1 cellular context compared by ENCODE assay signal in the genomic region with DNA sequence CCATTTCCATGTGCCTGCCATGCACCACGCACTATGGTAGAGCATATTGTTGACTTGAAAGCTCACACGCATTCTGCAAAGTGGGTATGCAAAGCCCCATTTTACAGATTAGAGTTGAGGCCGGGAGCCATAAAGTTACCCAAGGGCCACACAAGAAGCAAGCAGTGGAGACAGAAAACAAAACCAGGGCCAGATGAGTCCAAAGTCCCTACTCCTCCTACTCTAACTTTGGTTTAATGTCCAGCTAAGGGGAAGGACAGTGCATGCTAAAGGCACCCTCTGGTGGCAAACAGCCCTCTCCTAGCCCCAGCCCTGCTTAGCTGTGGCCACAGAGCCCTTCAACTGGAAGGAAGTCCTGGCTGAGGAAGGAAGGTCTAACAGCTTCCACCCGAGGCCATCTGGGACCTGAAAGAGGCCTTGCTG.
A peak's percentile ranks its signal among the peaks of the same experiment; 100 is the strongest.
TF ChIP-seq lines count a peak whose summit lies in the region.

No MANE protein-coding gene starts in this region.

TF ChIP-seq in HepG2, 621 proteins besides CTCF, POLR2A, EP300 and RAD21 (continued from another document and continues in another):
- TF ChIP-seq, protein P1, sequence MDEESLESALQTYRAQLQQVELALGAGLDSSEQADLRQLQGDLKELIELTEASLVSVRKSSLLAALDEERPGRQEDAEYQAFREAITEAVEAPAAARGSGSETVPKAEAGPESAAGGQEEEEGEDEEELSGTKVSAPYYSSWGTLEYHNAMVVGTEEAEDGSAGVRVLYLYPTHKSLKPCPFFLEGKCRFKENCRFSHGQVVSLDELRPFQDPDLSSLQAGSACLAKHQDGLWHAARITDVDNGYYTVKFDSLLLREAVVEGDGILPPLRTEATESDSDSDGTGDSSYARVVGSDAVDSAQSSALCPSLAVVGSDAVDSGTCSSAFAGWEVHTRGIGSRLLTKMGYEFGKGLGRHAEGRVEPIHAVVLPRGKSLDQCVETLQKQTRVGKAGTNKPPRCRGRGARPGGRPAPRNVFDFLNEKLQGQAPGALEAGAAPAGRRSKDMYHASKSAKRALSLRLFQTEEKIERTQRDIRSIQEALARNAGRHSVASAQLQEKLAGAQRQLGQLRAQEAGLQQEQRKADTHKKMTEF (CRISPR knock-in tag; IDR thresholded peaks at IDR 0.05), result peak; percentile 57; the same call in 1 of the 2 replicates
- TF ChIP-seq KLF6 (CRISPR knock-in tag; IDR thresholded peaks at IDR 0.05) (no peak), ZNF761 (CRISPR knock-in tag; conservative IDR thresholded peaks at IDR 0.05) (no peak), ZNF121 (CRISPR knock-in tag; IDR thresholded peaks at IDR 0.05) (peak; percentile 49), ZFP37 (CRISPR knock-in tag; IDR thresholded peaks at IDR 0.05; ENCODE audit: borderline replicate concordance) (no peak), ZNF564 (CRISPR knock-in tag; IDR thresholded peaks at IDR 0.05) (no peak), ZNF598 (CRISPR knock-in tag; IDR thresholded peaks at IDR 0.05; ENCODE audit: borderline replicate concordance) (no peak), AGO2 (optimal IDR thresholded peaks at IDR 0.05; ENCODE audit: low read depth, low read length) (no peak), HNRNPL (IDR thresholded peaks at IDR 0.05; ENCODE audit: low read depth, low read length) (no peak), HCFC1 (IDR thresholded peaks at IDR 0.05; ENCODE audit: low read depth, low read length) (no peak), MED8 (CRISPR knock-in tag; IDR thresholded peaks at IDR 0.05; ENCODE audit: insufficient replicate concordance) (no peak), KAT8 (CRISPR knock-in tag; IDR thresholded peaks at IDR 0.05) (peak; percentile 53; the same call in 1 of the 2 replicates), ZNF333 (CRISPR knock-in tag; IDR thresholded peaks at IDR 0.05; ENCODE audit: borderline replicate concordance) (no peak), PLRG1 (conservative IDR thresholded peaks at IDR 0.05) (no peak), TOPORS (CRISPR knock-in tag; IDR thresholded peaks at IDR 0.05) (no peak), FOSL1 (CRISPR knock-in tag; IDR thresholded peaks at IDR 0.05; ENCODE audit: borderline replicate concordance) (no peak), NKX3-1 (CRISPR knock-in tag; IDR thresholded peaks at IDR 0.05) (no peak), ZNF253 (CRISPR knock-in tag; IDR thresholded peaks at IDR 0.05; ENCODE audit: borderline replicate concordance) (no peak), POLR2AphosphoS2 (IDR thresholded peaks at IDR 0.05; ENCODE audit: low read depth, low read length) (no peak), ZNF263 (CRISPR knock-in tag; IDR thresholded peaks at IDR 0.05) (no peak), CEBPG (CRISPR knock-in tag; IDR thresholded peaks at IDR 0.05) (peak; percentile 53; the same call in 1 of the 2 replicates), SRY (CRISPR knock-in tag; IDR thresholded peaks at IDR 0.05) (no peak), RFX5 (IDR thresholded peaks at IDR 0.05; ENCODE audit: low read depth, low read length) (no peak), ISX (CRISPR knock-in tag; conservative IDR thresholded peaks at IDR 0.05) (no peak), ZNF773 (CRISPR knock-in tag; IDR thresholded peaks at IDR 0.05; ENCODE audit: borderline replicate concordance) (no peak), GFI1 (CRISPR knock-in tag; IDR thresholded peaks at IDR 0.05; ENCODE audit: borderline replicate concordance) (peak; percentile 87), MAF1 (CRISPR knock-in tag; IDR thresholded peaks at IDR 0.05; ENCODE audit: borderline replicate concordance) (no peak), ZNF747 (CRISPR knock-in tag; IDR thresholded peaks at IDR 0.05; ENCODE audit: borderline replicate concordance) (no peak), ZBTB38 (CRISPR knock-in tag; IDR thresholded peaks at IDR 0.05) (no peak), ZNF772 (CRISPR knock-in tag; IDR thresholded peaks at IDR 0.05) (no peak), POGZ (CRISPR knock-in tag; IDR thresholded peaks at IDR 0.05) (peak; percentile 69), ZNF430 (CRISPR knock-in tag; IDR thresholded peaks at IDR 0.05) (no peak), GLI4 (CRISPR knock-in tag; IDR thresholded peaks at IDR 0.05; ENCODE audit: borderline replicate concordance) (no peak), KLF13 (CRISPR knock-in tag; IDR thresholded peaks at IDR 0.05) (no peak), ZNF382 (CRISPR knock-in tag; IDR thresholded peaks at IDR 0.05; ENCODE audit: borderline replicate concordance) (no peak), KDM4B (CRISPR knock-in tag; IDR thresholded peaks at IDR 0.05) (no peak), U2AF1 (optimal IDR thresholded peaks at IDR 0.05; ENCODE audit: low read depth, low read length) (no peak), ZNF432 (CRISPR knock-in tag; IDR thresholded peaks at IDR 0.05; ENCODE audit: borderline replicate concordance) (no peak), RFXAP (CRISPR knock-in tag; IDR thresholded peaks at IDR 0.05; ENCODE audit: borderline replicate concordance) (no peak), ZNF670 (CRISPR knock-in tag; IDR thresholded peaks at IDR 0.05; ENCODE audit: borderline replicate concordance) (no peak), SALL1 (CRISPR knock-in tag; IDR thresholded peaks at IDR 0.05) (peak; percentile 50)
- TF ChIP-seq, protein P2, sequence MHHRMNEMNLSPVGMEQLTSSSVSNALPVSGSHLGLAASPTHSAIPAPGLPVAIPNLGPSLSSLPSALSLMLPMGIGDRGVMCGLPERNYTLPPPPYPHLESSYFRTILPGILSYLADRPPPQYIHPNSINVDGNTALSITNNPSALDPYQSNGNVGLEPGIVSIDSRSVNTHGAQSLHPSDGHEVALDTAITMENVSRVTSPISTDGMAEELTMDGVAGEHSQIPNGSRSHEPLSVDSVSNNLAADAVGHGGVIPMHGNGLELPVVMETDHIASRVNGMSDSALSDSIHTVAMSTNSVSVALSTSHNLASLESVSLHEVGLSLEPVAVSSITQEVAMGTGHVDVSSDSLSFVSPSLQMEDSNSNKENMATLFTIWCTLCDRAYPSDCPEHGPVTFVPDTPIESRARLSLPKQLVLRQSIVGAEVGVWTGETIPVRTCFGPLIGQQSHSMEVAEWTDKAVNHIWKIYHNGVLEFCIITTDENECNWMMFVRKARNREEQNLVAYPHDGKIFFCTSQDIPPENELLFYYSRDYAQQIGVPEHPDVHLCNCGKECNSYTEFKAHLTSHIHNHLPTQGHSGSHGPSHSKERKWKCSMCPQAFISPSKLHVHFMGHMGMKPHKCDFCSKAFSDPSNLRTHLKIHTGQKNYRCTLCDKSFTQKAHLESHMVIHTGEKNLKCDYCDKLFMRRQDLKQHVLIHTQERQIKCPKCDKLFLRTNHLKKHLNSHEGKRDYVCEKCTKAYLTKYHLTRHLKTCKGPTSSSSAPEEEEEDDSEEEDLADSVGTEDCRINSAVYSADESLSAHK (CRISPR knock-in tag; IDR thresholded peaks at IDR 0.05; ENCODE audit: borderline replicate concordance), result no peak
- TF ChIP-seq, protein P3, sequence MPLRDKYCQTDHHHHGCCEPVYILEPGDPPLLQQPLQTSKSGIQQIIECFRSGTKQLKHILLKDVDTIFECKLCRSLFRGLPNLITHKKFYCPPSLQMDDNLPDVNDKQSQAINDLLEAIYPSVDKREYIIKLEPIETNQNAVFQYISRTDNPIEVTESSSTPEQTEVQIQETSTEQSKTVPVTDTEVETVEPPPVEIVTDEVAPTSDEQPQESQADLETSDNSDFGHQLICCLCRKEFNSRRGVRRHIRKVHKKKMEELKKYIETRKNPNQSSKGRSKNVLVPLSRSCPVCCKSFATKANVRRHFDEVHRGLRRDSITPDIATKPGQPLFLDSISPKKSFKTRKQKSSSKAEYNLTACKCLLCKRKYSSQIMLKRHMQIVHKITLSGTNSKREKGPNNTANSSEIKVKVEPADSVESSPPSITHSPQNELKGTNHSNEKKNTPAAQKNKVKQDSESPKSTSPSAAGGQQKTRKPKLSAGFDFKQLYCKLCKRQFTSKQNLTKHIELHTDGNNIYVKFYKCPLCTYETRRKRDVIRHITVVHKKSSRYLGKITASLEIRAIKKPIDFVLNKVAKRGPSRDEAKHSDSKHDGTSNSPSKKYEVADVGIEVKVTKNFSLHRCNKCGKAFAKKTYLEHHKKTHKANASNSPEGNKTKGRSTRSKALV (CRISPR knock-in tag; IDR thresholded peaks at IDR 0.05), result no peak
- TF ChIP-seq, protein P4, sequence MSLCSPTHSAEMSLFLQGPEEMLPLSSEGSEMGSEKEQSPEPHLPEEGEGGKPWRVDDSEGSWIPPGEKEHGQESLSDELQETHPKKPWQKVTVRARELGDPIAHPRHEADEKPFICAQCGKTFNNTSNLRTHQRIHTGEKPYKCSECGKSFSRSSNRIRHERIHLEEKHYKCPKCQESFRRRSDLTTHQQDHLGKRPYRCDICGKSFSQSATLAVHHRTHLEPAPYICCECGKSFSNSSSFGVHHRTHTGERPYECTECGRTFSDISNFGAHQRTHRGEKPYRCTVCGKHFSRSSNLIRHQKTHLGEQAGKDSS (CRISPR knock-in tag; IDR thresholded peaks at IDR 0.05; ENCODE audit: borderline replicate concordance, low read depth), result no peak
- TF ChIP-seq, protein P5, sequence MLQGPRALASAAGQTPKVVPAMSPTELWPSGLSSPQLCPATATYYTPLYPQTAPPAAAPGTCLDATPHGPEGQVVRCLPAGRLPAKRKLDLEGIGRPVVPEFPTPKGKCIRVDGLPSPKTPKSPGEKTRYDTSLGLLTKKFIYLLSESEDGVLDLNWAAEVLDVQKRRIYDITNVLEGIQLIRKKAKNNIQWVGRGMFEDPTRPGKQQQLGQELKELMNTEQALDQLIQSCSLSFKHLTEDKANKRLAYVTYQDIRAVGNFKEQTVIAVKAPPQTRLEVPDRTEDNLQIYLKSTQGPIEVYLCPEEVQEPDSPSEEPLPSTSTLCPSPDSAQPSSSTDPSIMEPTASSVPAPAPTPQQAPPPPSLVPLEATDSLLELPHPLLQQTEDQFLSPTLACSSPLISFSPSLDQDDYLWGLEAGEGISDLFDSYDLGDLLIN (CRISPR knock-in tag; IDR thresholded peaks at IDR 0.05; ENCODE audit: borderline replicate concordance), result no peak
- TF ChIP-seq, protein P6, sequence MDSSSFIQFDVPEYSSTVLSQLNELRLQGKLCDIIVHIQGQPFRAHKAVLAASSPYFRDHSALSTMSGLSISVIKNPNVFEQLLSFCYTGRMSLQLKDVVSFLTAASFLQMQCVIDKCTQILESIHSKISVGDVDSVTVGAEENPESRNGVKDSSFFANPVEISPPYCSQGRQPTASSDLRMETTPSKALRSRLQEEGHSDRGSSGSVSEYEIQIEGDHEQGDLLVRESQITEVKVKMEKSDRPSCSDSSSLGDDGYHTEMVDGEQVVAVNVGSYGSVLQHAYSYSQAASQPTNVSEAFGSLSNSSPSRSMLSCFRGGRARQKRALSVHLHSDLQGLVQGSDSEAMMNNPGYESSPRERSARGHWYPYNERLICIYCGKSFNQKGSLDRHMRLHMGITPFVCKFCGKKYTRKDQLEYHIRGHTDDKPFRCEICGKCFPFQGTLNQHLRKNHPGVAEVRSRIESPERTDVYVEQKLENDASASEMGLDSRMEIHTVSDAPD (CRISPR knock-in tag; IDR thresholded peaks at IDR 0.05), result 0 out of 2 replicates have a peak, but pooled peaks have one; percentile 1
- TF ChIP-seq, protein P7, sequence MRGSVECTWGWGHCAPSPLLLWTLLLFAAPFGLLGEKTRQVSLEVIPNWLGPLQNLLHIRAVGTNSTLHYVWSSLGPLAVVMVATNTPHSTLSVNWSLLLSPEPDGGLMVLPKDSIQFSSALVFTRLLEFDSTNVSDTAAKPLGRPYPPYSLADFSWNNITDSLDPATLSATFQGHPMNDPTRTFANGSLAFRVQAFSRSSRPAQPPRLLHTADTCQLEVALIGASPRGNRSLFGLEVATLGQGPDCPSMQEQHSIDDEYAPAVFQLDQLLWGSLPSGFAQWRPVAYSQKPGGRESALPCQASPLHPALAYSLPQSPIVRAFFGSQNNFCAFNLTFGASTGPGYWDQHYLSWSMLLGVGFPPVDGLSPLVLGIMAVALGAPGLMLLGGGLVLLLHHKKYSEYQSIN (CRISPR knock-in tag; IDR thresholded peaks at IDR 0.05; ENCODE audit: borderline replicate concordance), result no peak
- TF ChIP-seq, protein P8, sequence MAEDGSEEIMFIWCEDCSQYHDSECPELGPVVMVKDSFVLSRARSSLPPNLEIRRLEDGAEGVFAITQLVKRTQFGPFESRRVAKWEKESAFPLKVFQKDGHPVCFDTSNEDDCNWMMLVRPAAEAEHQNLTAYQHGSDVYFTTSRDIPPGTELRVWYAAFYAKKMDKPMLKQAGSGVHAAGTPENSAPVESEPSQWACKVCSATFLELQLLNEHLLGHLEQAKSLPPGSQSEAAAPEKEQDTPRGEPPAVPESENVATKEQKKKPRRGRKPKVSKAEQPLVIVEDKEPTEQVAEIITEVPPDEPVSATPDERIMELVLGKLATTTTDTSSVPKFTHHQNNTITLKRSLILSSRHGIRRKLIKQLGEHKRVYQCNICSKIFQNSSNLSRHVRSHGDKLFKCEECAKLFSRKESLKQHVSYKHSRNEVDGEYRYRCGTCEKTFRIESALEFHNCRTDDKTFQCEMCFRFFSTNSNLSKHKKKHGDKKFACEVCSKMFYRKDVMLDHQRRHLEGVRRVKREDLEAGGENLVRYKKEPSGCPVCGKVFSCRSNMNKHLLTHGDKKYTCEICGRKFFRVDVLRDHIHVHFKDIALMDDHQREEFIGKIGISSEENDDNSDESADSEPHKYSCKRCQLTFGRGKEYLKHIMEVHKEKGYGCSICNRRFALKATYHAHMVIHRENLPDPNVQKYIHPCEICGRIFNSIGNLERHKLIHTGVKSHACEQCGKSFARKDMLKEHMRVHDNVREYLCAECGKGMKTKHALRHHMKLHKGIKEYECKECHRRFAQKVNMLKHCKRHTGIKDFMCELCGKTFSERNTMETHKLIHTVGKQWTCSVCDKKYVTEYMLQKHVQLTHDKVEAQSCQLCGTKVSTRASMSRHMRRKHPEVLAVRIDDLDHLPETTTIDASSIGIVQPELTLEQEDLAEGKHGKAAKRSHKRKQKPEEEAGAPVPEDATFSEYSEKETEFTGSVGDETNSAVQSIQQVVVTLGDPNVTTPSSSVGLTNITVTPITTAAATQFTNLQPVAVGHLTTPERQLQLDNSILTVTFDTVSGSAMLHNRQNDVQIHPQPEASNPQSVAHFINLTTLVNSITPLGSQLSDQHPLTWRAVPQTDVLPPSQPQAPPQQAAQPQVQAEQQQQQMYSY (CRISPR knock-in tag; IDR thresholded peaks at IDR 0.05), result 0 out of 2 replicates have a peak, but pooled peaks have one; percentile 22
- TF ChIP-seq, protein P9, sequence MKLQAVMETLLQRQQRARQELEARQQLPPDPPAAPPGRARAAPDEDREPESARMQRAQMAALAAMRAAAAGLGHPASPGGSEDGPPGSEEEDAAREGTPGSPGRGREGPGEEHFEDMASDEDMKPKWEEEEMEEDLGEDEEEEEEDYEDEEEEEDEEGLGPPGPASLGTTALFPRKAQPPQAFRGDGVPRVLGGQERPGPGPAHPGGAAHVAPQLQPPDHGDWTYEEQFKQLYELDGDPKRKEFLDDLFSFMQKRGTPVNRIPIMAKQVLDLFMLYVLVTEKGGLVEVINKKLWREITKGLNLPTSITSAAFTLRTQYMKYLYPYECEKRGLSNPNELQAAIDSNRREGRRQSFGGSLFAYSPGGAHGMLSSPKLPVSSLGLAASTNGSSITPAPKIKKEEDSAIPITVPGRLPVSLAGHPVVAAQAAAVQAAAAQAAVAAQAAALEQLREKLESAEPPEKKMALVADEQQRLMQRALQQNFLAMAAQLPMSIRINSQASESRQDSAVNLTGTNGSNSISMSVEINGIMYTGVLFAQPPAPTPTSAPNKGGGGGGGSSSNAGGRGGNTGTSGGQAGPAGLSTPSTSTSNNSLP (IDR thresholded peaks at IDR 0.05; ENCODE audit: low read depth, low read length), result no peak
